Comparison of ENCODE assay signal across 1 cellular context in genomic region chr21:16420086-16420724, GRCh38.
TF ChIP-seq lines count a peak whose summit lies in the region.

No MANE protein-coding gene starts in this region.

TF ChIP-seq in GM23338, 12 proteins besides CTCF, POLR2A, EP300 and RAD21 (continued from another document):
- no peak for TF ChIP-seq ZNF462 (CRISPR knock-in tag; IDR thresholded peaks at IDR 0.05)
- TF ChIP-seq EZH2 (IDR thresholded peaks at IDR 0.05; ENCODE audit: low read depth, unreplicated experiment), result no peak
- no peak for TF ChIP-seq ETS1 (IDR thresholded peaks at IDR 0.05)
- TF ChIP-seq ZNF331 (CRISPR knock-in tag; IDR thresholded peaks at IDR 0.05; ENCODE audit: low read depth), result no peak
- no peak for TF ChIP-seq ZNF114 (CRISPR knock-in tag; IDR thresholded peaks at IDR 0.05)
- TF ChIP-seq POLR2AphosphoS5 (IDR thresholded peaks at IDR 0.05; ENCODE audit: low read depth), result no peak
- TF ChIP-seq EZH2phosphoT487 (IDR thresholded peaks at IDR 0.05; ENCODE audit: unreplicated experiment), result no peak
- no peak for TF ChIP-seq NANOG (IDR thresholded peaks at IDR 0.05; ENCODE audit: borderline replicate concordance)
- no peak for TF ChIP-seq REST (IDR thresholded peaks at IDR 0.05; ENCODE audit: unreplicated experiment)
- TF ChIP-seq JUNB (IDR thresholded peaks at IDR 0.05; ENCODE audit: unreplicated experiment), result no peak
- TF ChIP-seq STAT1 (IDR thresholded peaks at IDR 0.05; ENCODE audit: unreplicated experiment), result no peak
